9 cellular contexts compared by ENCODE assay signal in genomic region chr18:31206787-31207381, GRCh38. TPM values are rescaled to one million over a fixed set of nuclear protein-coding genes. Genes with fewer than 3 reads are reported as not detected.
DNase-seq lines count a peak whose midpoint lies in the region; ATAC-seq and TF ChIP-seq lines count a peak whose summit lies in the region.
"Had no signal": no experiment of that assay in that cellular context is flagged by ENCODE, and none has a peak within 500 bp of the region (broad histone marks: within the 10 kb centered on the region; RNA-seq: fewer than 3 reads in every experiment).

No MANE protein-coding gene starts in this region.

- no peaks in the 10 kb centered on the region for H3K36me3 Mint-ChIP-seq in MCF 10A (ENCODE audit: insufficient read depth, unreplicated experiment)
- H3K36me3 Mint-ChIP-seq: T-cell had no signal

- H3K27ac Mint-ChIP-seq in MCF 10A (ENCODE audit: low read depth, unreplicated experiment) = peak overlapping the region; percentile 77
- H3K27ac Mint-ChIP-seq: T-cell had no signal

- no TSS peak for BruUV-seq in MCF 10A (replicated peaks; lab: Mats Ljungman, UMichigan)

- peaks cover 32% of the 10 kb centered on the region for H3K4me1 Mint-ChIP-seq in MCF 10A (ENCODE audit: insufficient read depth, unreplicated experiment)

- H3K4me3 Mint-ChIP-seq in MCF 10A (ENCODE audit: unreplicated experiment) = peak overlapping the region; percentile 69
- H3K4me3 Mint-ChIP-seq: T-cell had no signal

- no peaks in the 10 kb centered on the region for H3K9me3 Mint-ChIP-seq in MCF 10A (ENCODE audit: unreplicated experiment)

- peak; percentile 81 to 94 (median 90) for DNase-seq in NCI-H1417 (lab: John Stamatoyannopoulos, UW)
- DNase-seq in MCF 10A (ENCODE audit: unreplicated experiment) = peak; percentile 94
- DNase-seq in mesenteric fat pad (ENCODE audit: low spot score) = peak; percentile 88
- DNase-seq in stimulated activated CD4-positive, alpha-beta T cell treated with anti-CD3 and anti-CD28 coated beads, Interleukin-12 subunit alpha, Interleukin-12 subunit beta, amount 100 ng/mL, for 4 hours = no peak
- DNase-seq in stimulated activated CD4-positive, alpha-beta T cell treated with anti-CD3 and anti-CD28 coated beads, Interleukin-2, amount 100 ng/mL, for 24 hours = no peak
- no peak for DNase-seq in NCI-H345 (lab: John Stamatoyannopoulos, UW)

- peak; percentile 7 for TF ChIP-seq CTCF in MCF 10A (IDR thresholded peaks at IDR 0.05; ENCODE audit: unreplicated experiment)

- POLR2A ChIA-PET in MCF 10A (lab: Yijun Ruan, JAX) = interaction anchor here (0.6 to 5.2 kb wide), 34 partner anchors 8 to 292 kb away, joined by 3 to 37 read pairs (median 6); partner anchors contain the start of genes DSC3 and DSG3

- H3K27me3 Mint-ChIP-seq in MCF 10A (ENCODE audit: insufficient read depth, unreplicated experiment) = no peaks in the 10 kb centered on the region

- intact Hi-C loops in MCF 10A (cut with micrococcal nuclease) = no loop called here

- CTCF ChIA-PET in MCF 10A (lab: Yijun Ruan, JAX) = interaction anchor here (0.8 to 1.6 kb wide), 9 partner anchors 12 to 293 kb away, joined by 3 to 5 read pairs (median 3); no protein-coding TSS in a partner anchor

- peak; percentile 86 for ATAC-seq in GM18520 (IDR thresholded peaks at IDR 0.05; ENCODE audit: unreplicated experiment)
- peak; percentile 98 for ATAC-seq in HG02642 (IDR thresholded peaks at IDR 0.05; ENCODE audit: poor library complexity, unreplicated experiment)
- ATAC-seq: T-cell had no signal

RNA-seq across cellular contexts. Expression of gene DSC1, which starts 44.2 kb away (rescaled TPM):
- total RNA-seq in MCF 10A (2022) (not detected in 2 replicates), mesenteric fat pad (not detected)

Comparison
In these comparisons a context has a peak if more than half of its experiments do, and no peak if none do; other contexts are left out.
1. DNase-seq: peak in NCI-H1417 (3 of 3), MCF 10A (single experiment) and mesenteric fat pad (single experiment); none in stimulated activated CD4-positive, alpha-beta T cell treated with anti-CD3 and anti-CD28 coated beads, Interleukin-12 subunit alpha, Interleukin-12 subunit beta, amount 100 ng/mL, for 4 hours (single experiment), stimulated activated CD4-positive, alpha-beta T cell treated with anti-CD3 and anti-CD28 coated beads, Interleukin-2, amount 100 ng/mL, for 24 hours (0 of 2) and NCI-H345 (single experiment).